In the genomic region with DNA sequence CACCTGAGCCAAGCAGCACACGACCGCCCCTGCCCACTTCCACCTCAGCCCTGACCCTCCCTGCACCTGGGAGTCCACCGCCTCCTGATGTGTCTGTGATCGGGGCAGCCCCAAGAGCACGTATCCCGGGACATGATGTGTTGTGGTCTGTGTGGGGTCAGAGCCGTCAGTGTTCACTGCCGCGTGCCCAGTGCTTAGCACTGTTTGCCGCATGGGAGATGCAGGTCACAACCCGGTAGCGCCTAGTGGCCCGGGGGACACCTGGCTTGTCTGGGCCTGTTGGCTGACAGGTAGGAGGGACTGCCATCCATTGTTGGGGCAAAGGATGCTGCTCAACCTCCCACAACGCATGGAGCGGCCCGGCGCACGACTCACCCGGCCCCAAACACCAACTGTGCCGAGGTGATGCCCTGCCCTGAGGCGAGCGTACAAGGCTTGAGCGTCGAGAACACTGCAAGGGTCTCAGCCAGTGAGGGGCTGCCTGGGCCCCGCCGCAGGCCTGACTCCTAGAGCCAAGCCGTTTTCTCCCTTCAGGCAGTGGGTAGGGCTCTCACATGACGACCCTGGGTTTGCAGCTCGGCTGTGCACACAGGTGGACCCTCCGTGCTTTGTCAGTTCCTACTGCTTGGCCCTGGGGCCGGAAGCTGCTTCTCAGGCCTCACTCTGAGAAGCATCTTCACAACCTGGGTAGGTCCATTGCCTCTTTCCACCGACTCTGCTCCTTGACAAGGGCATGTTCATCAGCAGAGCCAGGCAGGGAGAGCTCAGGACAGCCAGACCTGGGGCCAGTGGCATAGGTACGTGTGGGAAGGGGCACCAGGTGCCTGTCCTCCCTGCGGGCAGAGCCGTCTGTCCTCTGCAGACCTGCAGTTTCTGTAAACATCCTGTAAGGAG, we compare ENCODE assay signal across 27 cellular contexts.
"Had no signal": no experiment of that assay in that cellular context is flagged by ENCODE, and none has a peak within 500 bp of the region (broad histone marks: within the 10 kb centered on the region; RNA-seq: fewer than 3 reads in every experiment).

No MANE protein-coding gene starts in this region.

- H3K4me1 ChIP-seq: colonic mucosa had no signal

- H3K4me2 ChIP-seq: smooth muscle cell had no signal

- H3K9me3 Mint-ChIP-seq: activated T-cell treated with anti-CD3 and anti-CD28 coated beads, Interleukin-2, amount 50 U/mL, for 24 hours; activated T-helper 17 cell treated with anti-CD3 and anti-CD28 coated beads, Interleukin-2, amount 50 U/mL, for 72 hours; central memory CD8-positive, alpha-beta T cell; endodermal cell had no signal

- H3K27ac Mint-ChIP-seq: activated naive CD8-positive, alpha-beta T cell; activated T-cell treated with anti-CD3 and anti-CD28 coated beads, Interleukin-2, amount 50 U/mL, for 24 hours; activated T-helper 17 cell treated with anti-CD3 and anti-CD28 coated beads, Interleukin-2, amount 50 U/mL, for 72 hours; endodermal cell had no signal

- H3K36me3 ChIP-seq: adrenal gland, colonic mucosa, upper lobe of left lung had no signal

- H3K27ac ChIP-seq: adrenal gland, colonic mucosa, sigmoid colon, thoracic aorta, upper lobe of left lung had no signal

- H3K27me3 ChIP-seq: adrenal gland, colonic mucosa, esophagus squamous epithelium, gastrocnemius medialis, sigmoid colon, upper lobe of left lung had no signal

- DNase-seq: activated CD8-positive, alpha-beta memory T cell treated with anti-CD3 and anti-CD28 coated beads for 24 hours; activated CD8-positive, alpha-beta memory T cell treated with anti-CD3 and anti-CD28 coated beads, Interleukin-2, amount 50 U/mL, for 4 hours; activated T-cell treated with anti-CD3 and anti-CD28 coated beads, Interleukin-2, amount 50 U/mL, for 24 hours; colonic mucosa; endodermal cell; esophagus squamous epithelium; gastrocnemius medialis; head of caudate nucleus; hypothalamus; left cardiac atrium; mesenchymal stem cell; occipital lobe; retina; sigmoid colon; stimulated activated CD4-positive, alpha-beta T cell treated with anti-CD3 and anti-CD28 coated beads, Interleukin-2, amount 100 ng/mL, for 48 hours; stimulated activated CD8-positive, alpha-beta memory T cell treated with anti-CD3 and anti-CD28 coated beads, Interleukin-4, amount 100 ng/mL, for 48 hours; stimulated activated naive CD4-positive, alpha-beta T cell; T-helper 1 cell; T-helper 9 cell had no signal

- H3K9me3 ChIP-seq: adrenal gland, colonic mucosa, esophagus squamous epithelium, gastrocnemius medialis, mucosa of descending colon, sigmoid colon, thoracic aorta, upper lobe of left lung had no signal

- H3K4me3 Mint-ChIP-seq: activated naive CD8-positive, alpha-beta T cell; activated T-cell treated with anti-CD3 and anti-CD28 coated beads, Interleukin-2, amount 50 U/mL, for 24 hours; activated T-helper 17 cell treated with anti-CD3 and anti-CD28 coated beads, Interleukin-2, amount 50 U/mL, for 72 hours; central memory CD8-positive, alpha-beta T cell; endodermal cell had no signal

- H3K27me3 Mint-ChIP-seq: activated naive CD8-positive, alpha-beta T cell; activated T-cell treated with anti-CD3 and anti-CD28 coated beads, Interleukin-2, amount 50 U/mL, for 24 hours; activated T-helper 17 cell treated with anti-CD3 and anti-CD28 coated beads, Interleukin-2, amount 50 U/mL, for 72 hours; central memory CD8-positive, alpha-beta T cell had no signal

- H3K4me3 ChIP-seq: adrenal gland, colonic mucosa, esophagus squamous epithelium, gastrocnemius medialis, mucosa of descending colon, sigmoid colon, smooth muscle cell, thoracic aorta, upper lobe of left lung had no signal

- ATAC-seq: activated T-helper 17 cell treated with anti-CD3 and anti-CD28 coated beads, Interleukin-2, amount 50 U/mL, for 72 hours; gastrocnemius medialis; left cardiac atrium; mucosa of descending colon had no signal

- H3K36me3 Mint-ChIP-seq: activated naive CD8-positive, alpha-beta T cell had no signal
